21 cellular contexts compared by ENCODE assay signal in the genomic region with DNA sequence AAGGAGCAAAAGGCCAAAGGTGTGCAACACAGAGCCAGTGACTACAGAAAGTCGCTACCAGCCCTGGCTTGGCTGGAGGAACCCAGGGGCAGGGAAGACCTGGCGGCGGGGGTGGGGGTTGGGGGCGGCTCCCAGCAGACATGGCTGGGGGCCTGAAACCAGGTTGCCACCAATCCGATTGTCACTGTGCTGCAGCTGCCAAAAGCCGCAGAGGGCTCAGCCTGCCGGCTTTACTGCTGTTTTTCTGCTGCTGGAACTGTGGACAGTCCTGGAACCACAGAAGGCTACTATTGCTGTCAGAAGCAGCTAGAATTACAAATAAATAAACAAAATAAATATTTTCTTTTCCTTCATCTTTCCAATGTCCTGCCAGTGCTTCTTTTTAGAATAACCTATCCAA.
"Had no signal": no experiment of that assay in that cellular context is flagged by ENCODE, and none has a peak within 500 bp of the region (broad histone marks: within the 10 kb centered on the region; RNA-seq: fewer than 3 reads in every experiment).

No MANE protein-coding gene starts in this region.

- H3K4me3 ChIP-seq: adrenal gland, lower lobe of right lung, neural progenitor cell, pancreas, thyroid gland, uterus had no signal

- H3K4me1 ChIP-seq: adrenal gland, gastroesophageal sphincter, lower lobe of right lung, neural progenitor cell, pancreas, thyroid gland, uterus had no signal

- H3K27me3 ChIP-seq: adrenal gland, gastroesophageal sphincter, neural progenitor cell, pancreas, thyroid gland, uterus had no signal

- H3K36me3 ChIP-seq: adrenal gland, gastroesophageal sphincter, lower lobe of right lung, neural progenitor cell, pancreas, thyroid gland, uterus had no signal

- H3K9me3 ChIP-seq: adrenal gland, gastroesophageal sphincter, lower lobe of right lung, pancreas, thyroid gland, uterus had no signal

- H2AFZ ChIP-seq: neural progenitor cell had no signal

- H3K9ac ChIP-seq: neural progenitor cell had no signal

- H3K4me2 ChIP-seq: neural progenitor cell had no signal

- DNase-seq: activated CD4-positive, alpha-beta memory T cell treated with anti-CD3 and anti-CD28 coated beads, Interleukin-2, amount 10 ng/mL, durations not matched to agents 7 days and 5 days; activated CD4-positive, alpha-beta T cell treated with anti-CD3 and anti-CD28 coated beads for 4 hours; activated effector memory CD4-positive, alpha-beta T cell treated with Interleukin-2 at 50 U/mL for 16 hours; activated naive CD4-positive, alpha-beta T cell treated with anti-CD3 and anti-CD28 coated beads, Interleukin-2, amount 50 U/mL, for 16 hours; activated T-cell treated with anti-CD3 and anti-CD28 coated beads, Interleukin-2, amount 50 U/mL, for 4 hours; adrenal gland; caudate nucleus; cortex of kidney; effector CD4-positive, alpha-beta T cell; left cardiac atrium; lower lobe of right lung; midbrain; naive B cell; stimulated activated CD4-positive, alpha-beta T cell treated with anti-CD3 and anti-CD28 coated beads, Interleukin-2, amount 100 ng/mL, for 48 hours; T-helper 2 cell; thyroid gland; uterus had no signal

- ATAC-seq: activated T-cell treated with anti-CD3 and anti-CD28 coated beads, Interleukin-2, amount 50 U/mL, for 4 hours; gastroesophageal sphincter; left cardiac atrium; lower lobe of right lung; pancreas; stimulated activated memory B cell treated with anti-CD40 and anti-IgM and Interleukin-4, amounts not matched to agents 10 μg/mL and 1 μg/mL and 100 μg/mL, for 72 hours had no signal

- H3K27ac ChIP-seq: gastroesophageal sphincter, lower lobe of right lung, neural progenitor cell, pancreas, thyroid gland, uterus had no signal
